19 cellular contexts compared by ENCODE assay signal in genomic region chr21:33126569-33126968, GRCh38. TPM values are rescaled to one million over a fixed set of nuclear protein-coding genes. Genes with fewer than 3 reads are reported as not detected.
DNase-seq lines count a peak whose midpoint lies in the region; ATAC-seq, FAIRE-seq and TF ChIP-seq lines count a peak whose summit lies in the region.
"Had no signal": no experiment of that assay in that cellular context is flagged by ENCODE, and none has a peak within 500 bp of the region (broad histone marks: within the 10 kb centered on the region; RNA-seq: fewer than 3 reads in every experiment).

No MANE protein-coding gene starts in this region.

- FAIRE-seq in kidney (lab: Jason Lieb, UNC): no peak
- FAIRE-seq: D721Med had no signal

- TF ChIP-seq EP300 in neural cell (conservative IDR thresholded peaks at IDR 0.05; ENCODE audit: poor library complexity, severe bottlenecking): no peak
- TF ChIP-seq EP300 in stomach (IDR thresholded peaks at IDR 0.05): no peak

- DNase-seq in SK-MEL-5 (ENCODE audit: low read depth, low spot score): peak; percentile 32
- no peak for DNase-seq in stomach
- no peak for DNase-seq in kidney
- no peak for DNase-seq in right lobe of liver
- no peak for DNase-seq in DMS114 treated with DMSO at 0.1 percent for 48 hours (lab: John Stamatoyannopoulos, UW; ENCODE audit: unreplicated experiment)
- DNase-seq: NCI-H1417 treated with DMSO at 0.1 percent for 48 hours had no signal

- H3K27ac ChIP-seq in neural cell (ENCODE audit: low read length) (peak overlapping the region; percentile 73), stomach (no peak overlapping the region), kidney (ENCODE audit: low read depth in 2 of 2, low read length in 2 of 2) (no peak overlapping the region), right lobe of liver (no peak overlapping the region)
- H3K27ac ChIP-seq: brain microvascular endothelial cell, gastrocnemius medialis, transverse colon had no signal

- intact Hi-C loops in stomach (cut with DNase I; ENCODE audit: low total_unique reads): no loop called here
- intact Hi-C loops in kidney (cut with DNase I): no loop called here
- intact Hi-C loops in right lobe of liver (cut with DNase I): no loop called here

- H3K27me3 ChIP-seq in endocrine pancreas (ENCODE audit: control insufficient read depth, insufficient read depth, low read length): no peaks in the 10 kb centered on the region
- H3K27me3 ChIP-seq in neural cell (ENCODE audit: insufficient read depth, low read depth, low read length): peaks cover 4% of the 10 kb centered on the region
- peaks cover 0 to 85% (median 16%) of the 10 kb centered on the region in 3 donors for H3K27me3 ChIP-seq in stomach
- H3K27me3 ChIP-seq in right lobe of liver: peaks cover 0 to 3% of the 10 kb centered on the region in 2 donors

- H4K20me1 ChIP-seq in neural cell (ENCODE audit: insufficient read depth): no peaks in the 10 kb centered on the region

- no peaks in the 10 kb centered on the region for H3K4me1 ChIP-seq in endocrine pancreas (ENCODE audit: control insufficient read depth, insufficient read depth, low read length)
- H3K4me1 ChIP-seq in stomach: peaks cover 0 to 10% (median 6%) of the 10 kb centered on the region in 4 donors
- peaks cover 0 to 2% of the 10 kb centered on the region in 2 donors for H3K4me1 ChIP-seq in kidney (ENCODE audit: control insufficient read depth in 1 of 2, insufficient read depth in 1 of 2, low read depth in 1 of 2, low read length in 2 of 2)
- H3K4me1 ChIP-seq in right lobe of liver: no peaks in the 10 kb centered on the region
- H3K4me1 ChIP-seq: gastrocnemius medialis had no signal

- no peak for TF ChIP-seq POLR2A in stomach (IDR thresholded peaks at IDR 0.05)
- no peak for TF ChIP-seq POLR2A in right lobe of liver (IDR thresholded peaks at IDR 0.05)

- H3K9me3 ChIP-seq in endocrine pancreas (ENCODE audit: control insufficient read depth, low read length): no peaks in the 10 kb centered on the region
- no peaks in the 10 kb centered on the region for H3K9me3 ChIP-seq in neural cell (ENCODE audit: low read length)
- no peaks in the 10 kb centered on the region for H3K9me3 ChIP-seq in stomach
- no peaks in the 10 kb centered on the region for H3K9me3 ChIP-seq in kidney (ENCODE audit: control insufficient read depth in 1 of 2, low read length in 2 of 2)
- no peaks in the 10 kb centered on the region for H3K9me3 ChIP-seq in right lobe of liver
- H3K9me3 ChIP-seq: gastrocnemius medialis, transverse colon had no signal

- H3K9me2 ChIP-seq in neural cell (ENCODE audit: insufficient read depth, low read length): no peaks in the 10 kb centered on the region

- H3K4me3 ChIP-seq in endocrine pancreas (ENCODE audit: control insufficient read depth, insufficient read depth, low read length) (peak overlapping the region; percentile 59), neural cell (ENCODE audit: low read length) (peak overlapping the region; percentile 8), stomach (no peak overlapping the region), kidney (ENCODE audit: low read length in 2 of 2) (no peak overlapping the region), right lobe of liver (no peak overlapping the region)

- H3K9ac ChIP-seq in endocrine pancreas (ENCODE audit: control insufficient read depth, insufficient read depth, low read length): no peak overlapping the region
- H3K9ac ChIP-seq in neural cell (ENCODE audit: low read length): peak overlapping the region; percentile 4
- no peak overlapping the region for H3K9ac ChIP-seq in kidney (ENCODE audit: low read length in 2 of 2)

- H3K79me2 ChIP-seq in neural cell (replicated peaks; ENCODE audit: insufficient read depth, low read length): no peaks in the 10 kb centered on the region

- H2AFZ ChIP-seq in neural cell (ENCODE audit: low read depth, low read length): no peak overlapping the region

- H3K36me3 ChIP-seq in endocrine pancreas (ENCODE audit: control insufficient read depth, insufficient read depth, low read length) (no peaks in the 10 kb centered on the region), neural cell (ENCODE audit: insufficient read depth, low read length) (no peaks in the 10 kb centered on the region), stomach (no peaks in the 10 kb centered on the region), kidney (ENCODE audit: control insufficient read depth in 1 of 2, insufficient read depth in 2 of 2, low read length in 2 of 2) (no peaks in the 10 kb centered on the region), right lobe of liver (no peaks in the 10 kb centered on the region)
- H3K36me3 ChIP-seq: brain microvascular endothelial cell, gastrocnemius medialis, transverse colon had no signal

- H3F3A ChIP-seq in neural cell (ENCODE audit: insufficient read depth, low read length, poor library complexity, severe bottlenecking): peaks cover 5% of the 10 kb centered on the region

- H3K4me2 ChIP-seq in neural cell (ENCODE audit: low read length): no peak overlapping the region

- in situ Hi-C loops in SK-MEL-5 (cut with HindIII; ENCODE audit: low pct_unique_long_range_greater_than_20kb, low sequenced_read_pairs): no loop called here

- no peak for TF ChIP-seq RAD21 in neural cell (conservative IDR thresholded peaks at IDR 0.05)

- TF ChIP-seq CTCF in neural cell (IDR thresholded peaks at IDR 0.05; ENCODE audit: poor library complexity, severe bottlenecking) (no peak), stomach (IDR thresholded peaks at IDR 0.05) (no peak), kidney (IDR thresholded peaks at IDR 0.05; ENCODE audit: borderline replicate concordance, extremely low read depth, insufficient read depth) (no peak), right lobe of liver (IDR thresholded peaks at IDR 0.05) (no peak)

- 74 to 88% (median 81%) methylated on average over 7 of the region's 7 CpGs for WGBS in stomach, 5 donors
- WGBS in right lobe of liver (ENCODE audit: insufficient coverage, low coverage, low lambda C conversion rate, missing lambda C conversion rate): 86% methylated on average over 7 of the region's 7 CpGs

- no peak for ATAC-seq in right lobe of liver

TF ChIP-seq in neural cell, 6 proteins besides CTCF, POLR2A, EP300 and RAD21:
- TF ChIP-seq MXI1 (conservative IDR thresholded peaks at IDR 0.05; ENCODE audit: poor library complexity, severe bottlenecking): no peak
- no peak for TF ChIP-seq EZH2 (IDR thresholded peaks at IDR 0.05; ENCODE audit: borderline replicate concordance, insufficient read depth, low read length, poor library complexity, severe bottlenecking)

RNA-seq across cellular contexts. Expression of gene OLIG1, which starts 56.6 kb away (rescaled TPM):
- total RNA-seq in SK-MEL-5 (2014; rRNA removed; shearing (Covaris generic)): 0.96 and 1.5 TPM in 2 replicates
- 5.5 and 6.0 TPM in 2 replicates for polyA plus RNA-seq in SK-MEL-5 (2015; cell fraction: cytosol; rRNA removed)
- polyA plus RNA-seq in SK-MEL-5 (2015; cell fraction: nucleus; rRNA removed): 7.5 and 9.8 TPM in 2 replicates
- 0.98 and 1.4 TPM in 2 replicates for polyA plus RNA-seq in neural cell
- 0.46 and 1.5 TPM in 2 replicates for polyA minus RNA-seq in neural cell
- not detected for total RNA-seq in stomach
- polyA plus RNA-seq in stomach: not detected
- total RNA-seq in kidney: 1.5 TPM
- polyA plus RNA-seq in kidney (ENCODE audit: insufficient read depth, low read depth, low replicate concordance): 18.2 TPM
- total RNA-seq in right lobe of liver: not detected
- total RNA-seq: activated CD4-positive, alpha-beta memory T cell treated with anti-CD3 and anti-CD28 coated beads for 36 hours; activated naive CD4-positive, alpha-beta T cell treated with anti-CD3 and anti-CD28 coated beads for 36 hours; activated T-cell treated with anti-CD3 and anti-CD28 coated beads, Interleukin-2, amount 50 U/mL, for 72 hours; Daoy; left lobe of liver; LHCN-M2; PC-3; transverse colon had no signal

Comparison
In these comparisons a context has a peak if more than half of its experiments do, and no peak if none do; other contexts are left out.
1. H3K4me3 ChIP-seq: peak in endocrine pancreas (single experiment) and neural cell (single experiment); none in stomach (0 of 4), kidney (0 of 2) and right lobe of liver (0 of 3).